In the genomic region with DNA sequence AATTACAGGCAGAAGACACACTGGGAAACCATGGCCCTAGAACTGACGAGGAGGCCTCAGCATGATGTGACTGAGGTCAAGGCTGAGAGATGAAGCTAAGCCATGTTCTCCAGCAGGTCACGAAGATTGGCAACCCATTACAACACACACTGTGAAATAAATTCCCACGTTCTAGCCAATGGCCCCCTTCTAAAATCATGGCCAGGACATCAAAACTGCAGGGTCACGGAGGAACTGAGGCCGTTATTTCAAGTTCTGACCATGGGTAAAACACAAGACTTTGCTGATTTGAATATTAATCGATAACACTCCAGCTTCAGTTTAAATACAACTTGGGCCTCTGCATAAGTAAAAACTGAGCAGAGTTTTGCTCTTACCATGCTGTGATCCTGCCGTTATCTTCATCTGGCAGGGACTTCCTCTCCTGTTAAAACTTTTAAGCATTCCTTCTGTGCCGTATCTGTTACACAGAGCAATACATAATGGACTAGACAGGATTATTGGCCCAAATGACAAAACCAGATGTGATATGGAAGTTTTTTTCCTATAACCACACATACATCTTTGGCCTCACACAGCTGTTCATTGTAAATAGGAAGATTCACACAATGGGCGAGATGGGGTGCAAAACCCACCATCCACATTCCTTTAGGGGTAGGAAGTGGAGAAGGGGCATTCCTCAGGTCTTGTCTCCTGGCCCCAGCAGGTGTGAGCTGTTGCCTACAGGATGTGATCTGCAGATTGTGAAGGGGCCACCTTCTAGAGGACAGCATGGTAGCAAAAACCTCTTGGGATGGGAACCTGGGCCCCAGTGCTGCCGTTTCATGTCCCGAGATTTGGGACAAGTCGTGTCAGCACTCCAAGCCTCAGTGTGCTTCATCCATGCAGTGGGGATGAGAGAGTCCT, we compare ENCODE assay signal across 11 cellular contexts.
"Had no signal": no experiment of that assay in that cellular context is flagged by ENCODE, and none has a peak within 500 bp of the region (broad histone marks: within the 10 kb centered on the region; RNA-seq: fewer than 3 reads in every experiment).

No MANE protein-coding gene starts in this region.

- DNase-seq: activated CD4-positive, alpha-beta T cell treated with anti-CD3 and anti-CD28 coated beads for 48 hours; activated naive CD4-positive, alpha-beta T cell treated with anti-CD3 and anti-CD28 coated beads for 36 hours; activated T-cell treated with anti-CD3 and anti-CD28 coated beads for 4 hours; effector CD4-positive, alpha-beta T cell; kidney glomerular epithelial cell; mammary epithelial cell; spleen; stimulated activated naive CD8-positive, alpha-beta T cell treated with anti-CD3 and anti-CD28 coated beads, Interleukin-15, Interleukin-2, amounts not matched to agents 100 U/mL and 50 U/mL, for 24 hours; upper lobe of right lung had no signal

- H3K9me3 Mint-ChIP-seq: activated naive CD4-positive, alpha-beta T cell treated with anti-CD3 and anti-CD28 coated beads for 36 hours; activated T-helper 17 cell treated with anti-CD3 and anti-CD28 coated beads, Interleukin-2, amount 50 U/mL, for 72 hours had no signal

- H3K4me1 Mint-ChIP-seq: activated T-helper 17 cell treated with anti-CD3 and anti-CD28 coated beads, Interleukin-2, amount 50 U/mL, for 72 hours had no signal

- H3K4me3 Mint-ChIP-seq: activated naive CD4-positive, alpha-beta T cell treated with anti-CD3 and anti-CD28 coated beads for 36 hours; activated T-helper 17 cell treated with anti-CD3 and anti-CD28 coated beads, Interleukin-2, amount 50 U/mL, for 72 hours had no signal

- FAIRE-seq: astrocyte had no signal

- H3K27ac Mint-ChIP-seq: activated naive CD4-positive, alpha-beta T cell treated with anti-CD3 and anti-CD28 coated beads for 36 hours; activated T-helper 17 cell treated with anti-CD3 and anti-CD28 coated beads, Interleukin-2, amount 50 U/mL, for 72 hours had no signal
